Comparison of ENCODE assay signal across 15 cellular contexts in genomic region chr5:130605200-130605599, GRCh38.
A peak's percentile ranks its signal among the peaks of the same experiment; 100 is the strongest.
DNase-seq lines count a peak whose midpoint lies in the region; ATAC-seq and TF ChIP-seq lines count a peak whose summit lies in the region.
"Had no signal": no experiment of that assay in that cellular context is flagged by ENCODE, and none has a peak within 500 bp of the region (broad histone marks: within the 10 kb centered on the region; RNA-seq: fewer than 3 reads in every experiment).

No MANE protein-coding gene starts in this region.

- no peak overlapping the region for H3K18ac ChIP-seq in neuronal stem cell (ENCODE audit: low read length)

- no peak for ATAC-seq in activated T-cell treated with anti-CD3 and anti-CD28 coated beads, Interleukin-2, amount 50 U/mL, for 72 hours (replicated peaks in 1 of 2)
- no peak for ATAC-seq in GM18520 (IDR thresholded peaks at IDR 0.05; ENCODE audit: unreplicated experiment)
- ATAC-seq: activated naive CD8-positive, alpha-beta T cell treated with anti-CD3 and anti-CD28 coated beads, Interleukin-2, amount 50 U/mL, for 24 hours; pancreas; stimulated activated naive CD8-positive, alpha-beta T cell treated with anti-CD3 and anti-CD28 coated beads, Interleukin-15, Interleukin-2, amounts not matched to agents 100 U/mL and 50 U/mL, for 24 hours had no signal

- H3K36me3 ChIP-seq in mammary epithelial cell (ENCODE audit: insufficient read depth, low read length) (no peaks in the 10 kb centered on the region), neuronal stem cell (replicated peaks in 1 of 2; ENCODE audit: control insufficient read depth in 2 of 2, insufficient read depth in 2 of 2, low read length in 2 of 2) (no peaks in the 10 kb centered on the region)
- no peaks in the 10 kb centered on the region for H3K36me3 ChIP-seq in effector memory CD4-positive, alpha-beta T cell (ENCODE audit: control insufficient read depth, insufficient read depth, low read length)
- H3K36me3 ChIP-seq: BLaER1, pancreas, spleen had no signal

- H3K9me3 Mint-ChIP-seq in activated T-cell treated with anti-CD3 and anti-CD28 coated beads, Interleukin-2, amount 50 U/mL, for 72 hours, result no peaks in the 10 kb centered on the region

- H3K27me3 ChIP-seq in mammary epithelial cell (ENCODE audit: insufficient read depth, low read length), result no peaks in the 10 kb centered on the region
- H3K27me3 ChIP-seq in neuronal stem cell (ENCODE audit: control insufficient read depth in 3 of 3, insufficient read depth in 3 of 3, low read depth in 1 of 3, low read length in 3 of 3), result peaks cover 0 to 2% (median 0%) of the 10 kb centered on the region in 3 experiments
- no peaks in the 10 kb centered on the region for H3K27me3 ChIP-seq in effector memory CD4-positive, alpha-beta T cell (replicated peaks; ENCODE audit: control insufficient read depth, insufficient read depth, low read length, poor library complexity, severe bottlenecking)
- H3K27me3 ChIP-seq: BLaER1, pancreas, spleen had no signal

- no peaks in the 10 kb centered on the region for H3K36me3 Mint-ChIP-seq in activated T-cell treated with anti-CD3 and anti-CD28 coated beads, Interleukin-2, amount 50 U/mL, for 72 hours (ENCODE audit: insufficient read depth in 2 of 2)

- H3K79me1 ChIP-seq in neuronal stem cell (ENCODE audit: low read depth, low read length), result no peaks in the 10 kb centered on the region

- H4K91ac ChIP-seq in neuronal stem cell (ENCODE audit: low read depth, low read length, poor library complexity), result no peak overlapping the region

- DNase-seq in HPDE6-E6E7 (ENCODE audit: extremely low spot score) (peak; percentile 44), NCI-H510A treated with DMSO at 0.1 percent for 48 hours (lab: John Stamatoyannopoulos, UW) (peak; percentile 34), mammary epithelial cell (peak; percentile 49), neuronal stem cell (ENCODE audit: low spot score) (peak; percentile 9)
- no peak for DNase-seq in activated T-cell treated with anti-CD3 and anti-CD28 coated beads, Interleukin-2, amount 50 U/mL, for 72 hours
- no peak for DNase-seq in effector memory CD4-positive, alpha-beta T cell
- DNase-seq: activated CD4-positive, alpha-beta T cell treated with anti-CD3 and anti-CD28 coated beads, Interleukin-2, amount 50 U/mL, for 1 hour; activated naive CD8-positive, alpha-beta T cell treated with anti-CD3 and anti-CD28 coated beads, Interleukin-2, amount 50 U/mL, for 24 hours; activated T-cell treated with anti-CD3 and anti-CD28 coated beads, Interleukin-2, amount 50 U/mL, for 48 hours; NCI-H2029 treated with DMSO at 0.1 percent for 48 hours; pancreas; spleen; stimulated activated naive CD8-positive, alpha-beta T cell treated with anti-CD3 and anti-CD28 coated beads, Interleukin-15, Interleukin-2, amounts not matched to agents 100 U/mL and 50 U/mL, for 24 hours had no signal

- no peak overlapping the region for H3K4me3 ChIP-seq in mammary epithelial cell (replicated peaks in 1 of 3; ENCODE audit: insufficient read depth in 1 of 3, low read depth in 2 of 3, low read length in 3 of 3)
- H3K4me3 ChIP-seq in neuronal stem cell (ENCODE audit: low read length in 2 of 2), result no peak overlapping the region
- no peak overlapping the region for H3K4me3 ChIP-seq in effector memory CD4-positive, alpha-beta T cell (ENCODE audit: insufficient read depth, low read depth, low read length, poor library complexity, severe bottlenecking)
- H3K4me3 ChIP-seq: BLaER1, pancreas, spleen had no signal

- H3K23ac ChIP-seq in neuronal stem cell (ENCODE audit: low read depth, low read length, poor library complexity), result no peak overlapping the region

- H3K27me3 Mint-ChIP-seq in activated T-cell treated with anti-CD3 and anti-CD28 coated beads, Interleukin-2, amount 50 U/mL, for 72 hours (ENCODE audit: low read depth), result no peaks in the 10 kb centered on the region
- H3K27me3 Mint-ChIP-seq: activated naive CD8-positive, alpha-beta T cell treated with anti-CD3 and anti-CD28 coated beads, Interleukin-2, amount 50 U/mL, for 24 hours had no signal

- H2BK120ac ChIP-seq in neuronal stem cell (ENCODE audit: low read depth, low read length), result no peak overlapping the region

- H2AK5ac ChIP-seq in neuronal stem cell (ENCODE audit: low read depth, low read length), result no peak overlapping the region

- H2AFZ ChIP-seq in mammary epithelial cell (ENCODE audit: low read depth, low read length) (peak overlapping the region; percentile 24), neuronal stem cell (ENCODE audit: low read length) (no peak overlapping the region)

- TF ChIP-seq CTCF in mammary epithelial cell (conservative IDR thresholded peaks at IDR 0.05 in 1 of 2, IDR thresholded peaks at IDR 0.05 in 1 of 2; ENCODE audit: extremely low read depth in 1 of 2, insufficient read depth in 1 of 2, low read depth in 1 of 2, low read length in 2 of 2), result no peak

- in situ Hi-C loops in mammary epithelial cell (cut with MboI; ENCODE audit: low sequenced_read_pairs in 2 of 2), result no loop called here

- no peaks in the 10 kb centered on the region for H3K9me3 ChIP-seq in mammary epithelial cell (replicated peaks; ENCODE audit: insufficient read depth, low read length)
- H3K9me3 ChIP-seq in neuronal stem cell (replicated peaks in 1 of 2; ENCODE audit: control insufficient read depth in 2 of 2, insufficient read depth in 1 of 2, low read depth in 1 of 2, low read length in 2 of 2), result no peaks in the 10 kb centered on the region
- H3K9me3 ChIP-seq in effector memory CD4-positive, alpha-beta T cell (ENCODE audit: control insufficient read depth, low read length), result no peaks in the 10 kb centered on the region
- H3K9me3 ChIP-seq: BLaER1, pancreas, spleen had no signal

- BruUV-seq in mammary epithelial cell (replicated peaks; lab: Mats Ljungman, UMichigan), result no TSS peak

- H3K4me1 Mint-ChIP-seq in activated T-cell treated with anti-CD3 and anti-CD28 coated beads, Interleukin-2, amount 50 U/mL, for 72 hours (ENCODE audit: low read depth), result no peaks in the 10 kb centered on the region
- H3K4me1 Mint-ChIP-seq: activated naive CD8-positive, alpha-beta T cell treated with anti-CD3 and anti-CD28 coated beads, Interleukin-2, amount 50 U/mL, for 24 hours had no signal

- H4K8ac ChIP-seq in neuronal stem cell (ENCODE audit: low read depth, low read length), result no peak overlapping the region

- no peaks in the 10 kb centered on the region for H3K79me2 ChIP-seq in mammary epithelial cell (ENCODE audit: insufficient read depth, low read length)

- H2BK5ac ChIP-seq in neuronal stem cell (ENCODE audit: low read length), result no peak overlapping the region

- CTCF ChIA-PET in mammary epithelial cell (lab: Charles Lee; ENCODE audit: low non-redundant PET), result no interaction called here

- H3K4me3 Mint-ChIP-seq in activated T-cell treated with anti-CD3 and anti-CD28 coated beads, Interleukin-2, amount 50 U/mL, for 72 hours, result no peak overlapping the region
- H3K4me3 Mint-ChIP-seq: activated naive CD8-positive, alpha-beta T cell treated with anti-CD3 and anti-CD28 coated beads, Interleukin-2, amount 50 U/mL, for 24 hours had no signal

- intact Hi-C loops in mammary epithelial cell (cut with micrococcal nuclease), result no loop called here

- H3K27ac ChIP-seq in mammary epithelial cell (ENCODE audit: insufficient read depth, low read depth, low read length), result no peak overlapping the region
- H3K27ac ChIP-seq in neuronal stem cell (replicated peaks; ENCODE audit: low read length), result no peak overlapping the region
- H3K27ac ChIP-seq in effector memory CD4-positive, alpha-beta T cell (ENCODE audit: insufficient read depth, low read length, poor library complexity, severe bottlenecking), result no peak overlapping the region
- H3K27ac ChIP-seq: BLaER1, pancreas, spleen had no signal

- peak overlapping the region; percentile 12 for H3K4me2 ChIP-seq in mammary epithelial cell (ENCODE audit: insufficient read depth, low read depth, low read length)
- H3K4me2 ChIP-seq in neuronal stem cell (ENCODE audit: insufficient read depth, low read length, poor library complexity, severe bottlenecking), result no peak overlapping the region
- H3K4me2 ChIP-seq: BLaER1 had no signal

- H3K4me1 ChIP-seq in mammary epithelial cell (ENCODE audit: insufficient read depth, low read length), result no peaks in the 10 kb centered on the region
- H3K4me1 ChIP-seq in neuronal stem cell (ENCODE audit: control insufficient read depth in 2 of 2, insufficient read depth in 1 of 2, low read depth in 1 of 2, low read length in 2 of 2), result no peaks in the 10 kb centered on the region
- H3K4me1 ChIP-seq in effector memory CD4-positive, alpha-beta T cell (ENCODE audit: control insufficient read depth, insufficient read depth, low read length, poor library complexity, severe bottlenecking), result no peaks in the 10 kb centered on the region
- H3K4me1 ChIP-seq: BLaER1, pancreas, spleen had no signal

- H3K4ac ChIP-seq in neuronal stem cell (ENCODE audit: low read length), result no peak overlapping the region

- H3K27ac Mint-ChIP-seq in activated T-cell treated with anti-CD3 and anti-CD28 coated beads, Interleukin-2, amount 50 U/mL, for 72 hours, result no peak overlapping the region
- H3K27ac Mint-ChIP-seq: activated naive CD8-positive, alpha-beta T cell treated with anti-CD3 and anti-CD28 coated beads, Interleukin-2, amount 50 U/mL, for 24 hours had no signal

- H3K14ac ChIP-seq in neuronal stem cell (ENCODE audit: low read length), result no peak overlapping the region

- H3K9ac ChIP-seq in mammary epithelial cell (ENCODE audit: insufficient read depth, low read length) (no peak overlapping the region), neuronal stem cell (ENCODE audit: low read depth, low read length, poor library complexity) (no peak overlapping the region)
- H3K9ac ChIP-seq: BLaER1 had no signal

- H4K20me1 ChIP-seq in mammary epithelial cell (ENCODE audit: insufficient read depth, low read length), result no peaks in the 10 kb centered on the region
- H4K20me1 ChIP-seq: BLaER1 had no signal

- dilution Hi-C loops in mammary epithelial cell (cut with HindIII; ENCODE audit: low sequenced_read_pairs), result no loop called here

- no peak overlapping the region for H2BK15ac ChIP-seq in neuronal stem cell (ENCODE audit: low read length)

- H2BK12ac ChIP-seq in neuronal stem cell (ENCODE audit: low read length), result no peak overlapping the region

Comparison
In these comparisons a context has a peak if more than half of its experiments do, and no peak if none do; other contexts are left out.
1. DNase-seq: peak in HPDE6-E6E7 (single experiment), NCI-H510A treated with DMSO at 0.1 percent for 48 hours (single experiment), mammary epithelial cell (single experiment) and neuronal stem cell (single experiment); none in activated T-cell treated with anti-CD3 and anti-CD28 coated beads, Interleukin-2, amount 50 U/mL, for 72 hours (0 of 2) and effector memory CD4-positive, alpha-beta T cell (0 of 3).